ENCODE assay signal across 13 cellular contexts in genomic region chr14:61927521-61927920, GRCh38.
A peak's percentile ranks its signal among the peaks of the same experiment; 100 is the strongest.
DNase-seq lines count a peak whose midpoint lies in the region; ATAC-seq and TF ChIP-seq lines count a peak whose summit lies in the region.
"Had no signal": no experiment of that assay in that cellular context is flagged by ENCODE, and none has a peak within 500 bp of the region (broad histone marks: within the 10 kb centered on the region; RNA-seq: fewer than 3 reads in every experiment).

No MANE protein-coding gene starts in this region.

- ATAC-seq in stimulated activated memory B cell treated with anti-CD40 and anti-IgM and Interleukin-4, amounts not matched to agents 10 μg/mL and 1 μg/mL and 100 μg/mL, for 72 hours: no peak
- no peak for ATAC-seq in activated T-cell treated with anti-CD3 and anti-CD28 coated beads, Interleukin-2, amount 50 U/mL, for 4 hours
- ATAC-seq: left lobe of liver had no signal

- H3K9me3 ChIP-seq in AG04450 (ENCODE audit: control insufficient read depth, insufficient read depth, low read length) (no peaks in the 10 kb centered on the region), HUES6 (ENCODE audit: control insufficient read depth, insufficient read depth, low read depth, low read length) (no peaks in the 10 kb centered on the region), mammary epithelial cell (replicated peaks; ENCODE audit: insufficient read depth, low read length) (no peaks in the 10 kb centered on the region)
- H3K9me3 ChIP-seq: esophagus muscularis mucosa, prostate gland had no signal

- H3K36me3 ChIP-seq in HUES6 (ENCODE audit: control insufficient read depth, insufficient read depth, low read length) (no peaks in the 10 kb centered on the region), mammary epithelial cell (ENCODE audit: insufficient read depth, low read length) (no peaks in the 10 kb centered on the region)
- H3K36me3 ChIP-seq: esophagus muscularis mucosa, prostate gland had no signal

- H2AFZ ChIP-seq in mammary epithelial cell (ENCODE audit: low read depth, low read length): peak overlapping the region; percentile 52

- H3K4me1 ChIP-seq in HUES6 (ENCODE audit: control insufficient read depth, insufficient read depth, low read length) (peaks cover 41% of the 10 kb centered on the region), mammary epithelial cell (ENCODE audit: insufficient read depth, low read length) (peaks cover 28% of the 10 kb centered on the region)
- H3K4me1 ChIP-seq: esophagus muscularis mucosa, prostate gland had no signal

- H3K9ac ChIP-seq in HUES6 (ENCODE audit: low read length) (no peak overlapping the region), mammary epithelial cell (ENCODE audit: insufficient read depth, low read length) (no peak overlapping the region)

- BruUV-seq in mammary epithelial cell (replicated peaks; lab: Mats Ljungman, UMichigan): TSS peak; percentile 39

- H3K27me3 ChIP-seq in AG04450 (ENCODE audit: control insufficient read depth, insufficient read depth, low read length): no peaks in the 10 kb centered on the region
- H3K27me3 ChIP-seq in HUES6 (ENCODE audit: control insufficient read depth, insufficient read depth, low read length): no peaks in the 10 kb centered on the region
- no peaks in the 10 kb centered on the region for H3K27me3 ChIP-seq in mammary epithelial cell (ENCODE audit: insufficient read depth, low read length)
- H3K27me3 ChIP-seq: esophagus muscularis mucosa had no signal

- no peaks in the 10 kb centered on the region for H3K79me2 ChIP-seq in mammary epithelial cell (ENCODE audit: insufficient read depth, low read length)

- POLR2A ChIA-PET in AG04450 (lab: Yijun Ruan, JAX): interaction anchor here (0.9 to 2.0 kb wide), 2 partner anchors 18 to 37 kb away, joined by 3 to 10 read pairs; no protein-coding TSS in a partner anchor

- no peak for TF ChIP-seq CTCF in AG04450 (IDR thresholded peaks at IDR 0.05; ENCODE audit: low read depth, low read length)
- TF ChIP-seq CTCF in mammary epithelial cell (conservative IDR thresholded peaks at IDR 0.05 in 1 of 2, IDR thresholded peaks at IDR 0.05 in 1 of 2; ENCODE audit: extremely low read depth in 1 of 2, insufficient read depth in 1 of 2, low read depth in 1 of 2, low read length in 2 of 2): no peak
- no peak for TF ChIP-seq CTCF in CD14-positive monocyte (IDR thresholded peaks at IDR 0.05)
- no peak for TF ChIP-seq CTCF in GM13977 (IDR thresholded peaks at IDR 0.05; ENCODE audit: extremely low read depth, insufficient read depth, missing control alignments)

- no peak overlapping the region for H3K27ac Mint-ChIP-seq in CD14-positive monocyte
- no peak overlapping the region for H3K27ac Mint-ChIP-seq in stimulated activated memory B cell treated with anti-CD40 and anti-IgM and Interleukin-4, amounts not matched to agents 10 μg/mL and 1 μg/mL and 100 μg/mL, for 72 hours

- H3K27ac ChIP-seq in AG04450 (ENCODE audit: low read depth, low read length) (no peak overlapping the region), HUES6 (ENCODE audit: low read depth, low read length) (peak overlapping the region; percentile 19; the same call in 1 of the 2 replicates), mammary epithelial cell (ENCODE audit: insufficient read depth, low read depth, low read length) (peak overlapping the region; percentile 63)
- H3K27ac ChIP-seq: esophagus muscularis mucosa, prostate gland had no signal

- H3K4me3 ChIP-seq in AG04450 (ENCODE audit: low read depth, low read length) (no peak overlapping the region), HUES6 (ENCODE audit: low read depth, low read length) (no peak overlapping the region), mammary epithelial cell (replicated peaks in 1 of 3; ENCODE audit: insufficient read depth in 1 of 3, low read depth in 2 of 3, low read length in 3 of 3) (peak overlapping the region in 1 of 3 experiments; percentile 11)
- H3K4me3 ChIP-seq: esophagus muscularis mucosa, prostate gland had no signal

- H3K4me2 ChIP-seq in mammary epithelial cell (ENCODE audit: insufficient read depth, low read depth, low read length): peak overlapping the region; percentile 74

- H3K9me3 Mint-ChIP-seq in CD14-positive monocyte: peaks cover 0 to 4% (median 0%) of the 10 kb centered on the region in 7 donors
- H3K9me3 Mint-ChIP-seq in stimulated activated memory B cell treated with anti-CD40 and anti-IgM and Interleukin-4, amounts not matched to agents 10 μg/mL and 1 μg/mL and 100 μg/mL, for 72 hours: no peaks in the 10 kb centered on the region
- no peaks in the 10 kb centered on the region for H3K9me3 Mint-ChIP-seq in activated T-cell treated with anti-CD3 and anti-CD28 coated beads, Interleukin-2, amount 50 U/mL, for 4 hours

- no peaks in the 10 kb centered on the region for H4K20me1 ChIP-seq in mammary epithelial cell (ENCODE audit: insufficient read depth, low read length)

- peaks cover 2 to 23% (median 9%) of the 10 kb centered on the region in 3 donors for H3K27me3 Mint-ChIP-seq in CD14-positive monocyte (ENCODE audit: low read depth in 3 of 3)
- no peaks in the 10 kb centered on the region for H3K27me3 Mint-ChIP-seq in stimulated activated memory B cell treated with anti-CD40 and anti-IgM and Interleukin-4, amounts not matched to agents 10 μg/mL and 1 μg/mL and 100 μg/mL, for 72 hours
- peaks cover 8% of the 10 kb centered on the region for H3K27me3 Mint-ChIP-seq in activated T-cell treated with anti-CD3 and anti-CD28 coated beads, Interleukin-2, amount 50 U/mL, for 4 hours (ENCODE audit: low read depth)

- in situ Hi-C loops in mammary epithelial cell (cut with MboI; ENCODE audit: low sequenced_read_pairs in 2 of 2): loop anchor here in 1 of 2 donors (10.0 kb wide), 1 partner anchor 197 kb away; no protein-coding TSS in a partner anchor
- in situ Hi-C loops in GM13977 (cut with MboI; ENCODE audit: low pct_unique_long_range_greater_than_20kb, low sequenced_read_pairs, unreplicated experiment): no loop called here

- CTCF ChIA-PET in AG04450 (lab: Charles Lee) (interaction anchor here (0.6 to 3.5 kb wide), 6 partner anchors 33 to 631 kb away, joined by 3 to 77 read pairs (median 5); no protein-coding TSS in a partner anchor), mammary epithelial cell (lab: Charles Lee; ENCODE audit: low non-redundant PET) (interaction anchor here (0.5 to 1.1 kb wide), 3 partner anchors 38 to 456 kb away, joined by 3 to 6 read pairs (median 4); no protein-coding TSS in a partner anchor)

- H3K36me3 Mint-ChIP-seq in CD14-positive monocyte: no peaks in the 10 kb centered on the region
- no peaks in the 10 kb centered on the region for H3K36me3 Mint-ChIP-seq in stimulated activated memory B cell treated with anti-CD40 and anti-IgM and Interleukin-4, amounts not matched to agents 10 μg/mL and 1 μg/mL and 100 μg/mL, for 72 hours
- H3K36me3 Mint-ChIP-seq in activated T-cell treated with anti-CD3 and anti-CD28 coated beads, Interleukin-2, amount 50 U/mL, for 4 hours (ENCODE audit: insufficient read depth): no peaks in the 10 kb centered on the region

- H3K4me3 Mint-ChIP-seq in CD14-positive monocyte: no peak overlapping the region
- no peak overlapping the region for H3K4me3 Mint-ChIP-seq in stimulated activated memory B cell treated with anti-CD40 and anti-IgM and Interleukin-4, amounts not matched to agents 10 μg/mL and 1 μg/mL and 100 μg/mL, for 72 hours
- no peak overlapping the region for H3K4me3 Mint-ChIP-seq in activated T-cell treated with anti-CD3 and anti-CD28 coated beads, Interleukin-2, amount 50 U/mL, for 4 hours

- peak; percentile 55 for DNase-seq in AG04450 (ENCODE audit: low read depth, low spot score)
- peak; percentile 70 for DNase-seq in mammary epithelial cell
- peak; percentile 39 for DNase-seq in left kidney (ENCODE audit: low read depth, low spot score)
- no peak for DNase-seq in CD14-positive monocyte (ENCODE audit: low spot score)
- DNase-seq in GM13977 (ENCODE audit: low spot score): no peak
- DNase-seq in activated T-cell treated with anti-CD3 and anti-CD28 coated beads, Interleukin-2, amount 50 U/mL, for 4 hours: no peak
- DNase-seq: NCI-H2081, substantia nigra had no signal

- intact Hi-C loops in mammary epithelial cell (cut with micrococcal nuclease): loop anchor here (1.0 to 10.0 kb wide), 3 partner anchors 38 to 1347 kb away; no protein-coding TSS in a partner anchor
- intact Hi-C loops in CD14-positive monocyte (cut with micrococcal nuclease): no loop called here

- WGBS in mammary epithelial cell (ENCODE audit: low coverage, missing lambda C conversion rate): 8% methylated on average over 2 of the region's 2 CpGs

- dilution Hi-C loops in mammary epithelial cell (cut with HindIII; ENCODE audit: low sequenced_read_pairs): no loop called here

- H3K4me1 Mint-ChIP-seq in CD14-positive monocyte: no peaks in the 10 kb centered on the region
- H3K4me1 Mint-ChIP-seq in stimulated activated memory B cell treated with anti-CD40 and anti-IgM and Interleukin-4, amounts not matched to agents 10 μg/mL and 1 μg/mL and 100 μg/mL, for 72 hours: no peaks in the 10 kb centered on the region
- H3K4me1 Mint-ChIP-seq in activated T-cell treated with anti-CD3 and anti-CD28 coated beads, Interleukin-2, amount 50 U/mL, for 4 hours (ENCODE audit: low read depth): no peaks in the 10 kb centered on the region

Comparison
In these comparisons a context has a peak if more than half of its experiments do, and no peak if none do; other contexts are left out.
1. DNase-seq: peak in AG04450 (single experiment), mammary epithelial cell (single experiment) and left kidney (single experiment); none in CD14-positive monocyte (single experiment), GM13977 (single experiment) and activated T-cell treated with anti-CD3 and anti-CD28 coated beads, Interleukin-2, amount 50 U/mL, for 4 hours (single experiment).